16 cellular contexts compared by ENCODE assay signal in genomic region chr11:120121914-120122473, GRCh38. TPM values are rescaled to one million over a fixed set of nuclear protein-coding genes. Genes with fewer than 3 reads are reported as not detected.
DNase-seq lines count a peak whose midpoint lies in the region; ATAC-seq and TF ChIP-seq lines count a peak whose summit lies in the region.
"Had no signal": no experiment of that assay in that cellular context is flagged by ENCODE, and none has a peak within 500 bp of the region (broad histone marks: within the 10 kb centered on the region; RNA-seq: fewer than 3 reads in every experiment).

No MANE protein-coding gene starts in this region.

- H3K27ac Mint-ChIP-seq in mesothelial cell of epicardium = peak overlapping the region; percentile 90
- H3K27ac Mint-ChIP-seq: naive thymus-derived CD8-positive, alpha-beta T cell had no signal

- H3K4me3 ChIP-seq in right atrium auricular region (no peak overlapping the region), upper lobe of right lung (no peak overlapping the region), lower leg skin (ENCODE audit: low read depth, poor library complexity, severe bottlenecking) (no peak overlapping the region)
- H3K4me3 ChIP-seq: thoracic aorta had no signal

- no peaks in the 10 kb centered on the region for H3K36me3 Mint-ChIP-seq in mesothelial cell of epicardium
- H3K36me3 Mint-ChIP-seq: activated naive CD4-positive, alpha-beta T cell treated with anti-CD3 and anti-CD28 coated beads, Interleukin-2, amount 50 U/mL, for 72 hours; naive thymus-derived CD8-positive, alpha-beta T cell had no signal

- peaks cover 14% of the 10 kb centered on the region for H3K27me3 Mint-ChIP-seq in mesothelial cell of epicardium (ENCODE audit: low read depth)

- no peak overlapping the region for H3K4me3 Mint-ChIP-seq in mesothelial cell of epicardium
- H3K4me3 Mint-ChIP-seq: naive thymus-derived CD8-positive, alpha-beta T cell had no signal

- no peaks in the 10 kb centered on the region for H3K36me3 ChIP-seq in right atrium auricular region
- no peaks in the 10 kb centered on the region for H3K36me3 ChIP-seq in upper lobe of right lung
- H3K36me3 ChIP-seq: thoracic aorta had no signal

- H3K4me1 Mint-ChIP-seq in mesothelial cell of epicardium = peaks cover 24% of the 10 kb centered on the region
- H3K4me1 Mint-ChIP-seq: naive thymus-derived CD8-positive, alpha-beta T cell had no signal

- intact Hi-C loops in Right ventricle myocardium superior (cut with DNase I) (no loop called here), upper lobe of right lung (cut with DNase I) (no loop called here), lower leg skin (cut with DNase I; ENCODE audit: low total_unique reads) (no loop called here)

- peak; percentile 25 for ATAC-seq in Right ventricle myocardium superior (ENCODE audit: poor library complexity)
- ATAC-seq in upper lobe of right lung = peak; percentile 81
- ATAC-seq: activated naive CD4-positive, alpha-beta T cell treated with anti-CD3 and anti-CD28 coated beads, Interleukin-2, amount 50 U/mL, for 72 hours; naive thymus-derived CD8-positive, alpha-beta T cell had no signal

- H3K4me1 ChIP-seq in right atrium auricular region (no peaks in the 10 kb centered on the region), upper lobe of right lung (no peaks in the 10 kb centered on the region)

- DNase-seq in Right ventricle myocardium superior (no peak), right atrium auricular region (ENCODE audit: low spot score) (no peak), epithelial cell of prostate (ENCODE audit: low read depth, low spot score) (peak; percentile 85), mesothelial cell of epicardium (ENCODE audit: low spot score in 2 of 2, unreplicated experiment in 2 of 2) (peak in 1 of 2 experiments; percentile 49), upper lobe of right lung (peak; percentile 78), lower leg skin (ENCODE audit: low spot score in 2 of 2) (no peak), GDM1 (lab: John Stamatoyannopoulos, UW) (no peak)
- DNase-seq in stimulated activated CD8-positive, alpha-beta memory T cell treated with anti-CD3 and anti-CD28 coated beads, Interleukin-4, amount 100 ng/mL, for 48 hours = no peak
- DNase-seq: activated CD8-positive, alpha-beta memory T cell treated with anti-CD3 and anti-CD28 coated beads, Interleukin-2, amount 50 U/mL, for 48 hours; naive thymus-derived CD8-positive, alpha-beta T cell; NCI-H146; NCI-H748 treated with DMSO at 0.1 percent for 48 hours had no signal

- H3K9me3 Mint-ChIP-seq in mesothelial cell of epicardium = no peaks in the 10 kb centered on the region
- H3K9me3 Mint-ChIP-seq: activated naive CD4-positive, alpha-beta T cell treated with anti-CD3 and anti-CD28 coated beads, Interleukin-2, amount 50 U/mL, for 72 hours; naive thymus-derived CD8-positive, alpha-beta T cell had no signal

- H3K27me3 ChIP-seq in right atrium auricular region (no peaks in the 10 kb centered on the region), upper lobe of right lung (no peaks in the 10 kb centered on the region)

- no peak overlapping the region for H3K27ac ChIP-seq in right atrium auricular region
- H3K27ac ChIP-seq in epithelial cell of prostate = peak overlapping the region; percentile 97
- peak overlapping the region; percentile 66 for H3K27ac ChIP-seq in upper lobe of right lung
- H3K27ac ChIP-seq: thoracic aorta had no signal

- H3K9me3 ChIP-seq in right atrium auricular region (no peaks in the 10 kb centered on the region), upper lobe of right lung (no peaks in the 10 kb centered on the region)
- H3K9me3 ChIP-seq: thoracic aorta had no signal

- TF ChIP-seq CTCF in right atrium auricular region (IDR thresholded peaks at IDR 0.05) = no peak
- TF ChIP-seq CTCF in mesothelial cell of epicardium (IDR thresholded peaks at IDR 0.05; ENCODE audit: unreplicated experiment) = no peak
- no peak for TF ChIP-seq CTCF in upper lobe of right lung (IDR thresholded peaks at IDR 0.05)
- no peak for TF ChIP-seq CTCF in lower leg skin (IDR thresholded peaks at IDR 0.05)

- 34% methylated on average over 9 of the region's 9 CpGs for WGBS in lower leg skin, 2 donors

- TF ChIP-seq POLR2A in lower leg skin (IDR thresholded peaks at IDR 0.05) = no peak

RNA-seq across cellular contexts. Expression of gene TRIM29, which starts 15.9 kb away (rescaled TPM):
- total RNA-seq in Right ventricle myocardium superior (not detected), right atrium auricular region (1 to 10 TPM in 1 of 2 donors, under 1 TPM in 1; 0.85 to 2.7 TPM), mesothelial cell of epicardium (7.0 to 9.7 TPM (median 7.9 TPM) in 3 replicates), upper lobe of right lung (3.4 TPM), lower leg skin (1,000 to 10,000 TPM; 1,092 to 1,522 (median 1,226) TPM)
- total RNA-seq: A673; activated naive CD4-positive, alpha-beta T cell treated with anti-CD3 and anti-CD28 coated beads, Interleukin-2, amount 50 U/mL, for 72 hours; naive thymus-derived CD8-positive, alpha-beta T cell; SK-MEL-5 had no signal

Comparison
In these comparisons a context has a peak if more than half of its experiments do, and no peak if none do; other contexts are left out.
1. DNase-seq: peak in epithelial cell of prostate (single experiment) and upper lobe of right lung (single experiment); none in Right ventricle myocardium superior (single experiment), right atrium auricular region (single experiment), lower leg skin (0 of 2), stimulated activated CD8-positive, alpha-beta memory T cell treated with anti-CD3 and anti-CD28 coated beads, Interleukin-4, amount 100 ng/mL, for 48 hours (single experiment) and GDM1 (single experiment).
2. H3K27ac ChIP-seq: peak in epithelial cell of prostate (single experiment) and upper lobe of right lung (single experiment); none in right atrium auricular region (0 of 2).
3. RNA of gene TRIM29, which starts 15.9 kb away (total RNA-seq): 1,092 to 1,522 TPM in lower leg skin; 7.0 to 9.7 TPM in mesothelial cell of epicardium, 3.4 TPM in upper lobe of right lung (single experiment), 0.85 to 2.7 TPM in right atrium auricular region and not detected in Right ventricle myocardium superior (single experiment); every median in the first group is over 100 times any median in the second.